1 cellular context compared by ENCODE assay signal in genomic region chr11:94153320-94153719, GRCh38.
A peak's percentile ranks its signal among the peaks of the same experiment; 100 is the strongest.
TF ChIP-seq lines count a peak whose summit lies in the region.

No MANE protein-coding gene starts in this region.

TF ChIP-seq in HepG2, 621 proteins besides CTCF, POLR2A, EP300 and RAD21 (continued from another document and continues in another):
- TF ChIP-seq HIC2 (CRISPR knock-in tag; IDR thresholded peaks at IDR 0.05; ENCODE audit: low read depth) (no peak), ATF2 (CRISPR knock-in tag; IDR thresholded peaks at IDR 0.05) (0 out of 2 replicates have a peak, but pooled peaks have one; percentile 8), ZNF768 (CRISPR knock-in tag; IDR thresholded peaks at IDR 0.05) (no peak), GATA4 (IDR thresholded peaks at IDR 0.05; ENCODE audit: borderline replicate concordance, low read depth) (no peak), GTF3A (CRISPR knock-in tag; conservative IDR thresholded peaks at IDR 0.05) (no peak), MIER3 (CRISPR knock-in tag; IDR thresholded peaks at IDR 0.05; ENCODE audit: borderline replicate concordance) (no peak), ZEB1 (IDR thresholded peaks at IDR 0.05; ENCODE audit: insufficient replicate concordance, low read depth) (no peak), MTF2 (CRISPR knock-in tag; IDR thresholded peaks at IDR 0.05; ENCODE audit: borderline replicate concordance) (no peak), ZBTB44 (CRISPR knock-in tag; IDR thresholded peaks at IDR 0.05) (no peak), MBNL3 (CRISPR knock-in tag; conservative IDR thresholded peaks at IDR 0.05) (no peak), ZNF749 (CRISPR knock-in tag; IDR thresholded peaks at IDR 0.05; ENCODE audit: borderline replicate concordance) (no peak), HMG20B (CRISPR knock-in tag; conservative IDR thresholded peaks at IDR 0.05) (no peak), MXD1 (CRISPR knock-in tag; IDR thresholded peaks at IDR 0.05) (no peak), CREB3 (CRISPR knock-in tag; IDR thresholded peaks at IDR 0.05) (no peak), FIP1L1 (IDR thresholded peaks at IDR 0.05; ENCODE audit: borderline replicate concordance, insufficient read depth, low read depth, low read length) (no peak), ZNF674 (CRISPR knock-in tag; IDR thresholded peaks at IDR 0.05; ENCODE audit: low read depth) (no peak), ZNF101 (CRISPR knock-in tag; IDR thresholded peaks at IDR 0.05; ENCODE audit: borderline replicate concordance, low read depth) (no peak), GLMP (CRISPR knock-in tag; IDR thresholded peaks at IDR 0.05; ENCODE audit: borderline replicate concordance) (no peak), GMEB2 (CRISPR knock-in tag; IDR thresholded peaks at IDR 0.05; ENCODE audit: low read depth) (no peak), MAFG (CRISPR knock-in tag; IDR thresholded peaks at IDR 0.05) (no peak), NFKB2 (CRISPR knock-in tag; IDR thresholded peaks at IDR 0.05; ENCODE audit: borderline replicate concordance) (no peak), IRF1 (CRISPR knock-in tag; IDR thresholded peaks at IDR 0.05; ENCODE audit: low read depth) (no peak), KAT7 (CRISPR knock-in tag; IDR thresholded peaks at IDR 0.05; ENCODE audit: borderline replicate concordance) (no peak), MYNN (CRISPR knock-in tag; IDR thresholded peaks at IDR 0.05; ENCODE audit: low read depth) (no peak), TAF1 (CRISPR knock-in tag; IDR thresholded peaks at IDR 0.05) (no peak), ZNF546 (CRISPR knock-in tag; conservative IDR thresholded peaks at IDR 0.05) (no peak), GATAD1 (CRISPR knock-in tag; IDR thresholded peaks at IDR 0.05) (0 out of 2 replicates have a peak, but pooled peaks have one; percentile 23), HOXA3 (CRISPR knock-in tag; IDR thresholded peaks at IDR 0.05) (no peak), PITX1 (CRISPR knock-in tag; IDR thresholded peaks at IDR 0.05) (no peak), ZC3H13 (CRISPR knock-in tag; IDR thresholded peaks at IDR 0.05) (no peak), ZNF547 (CRISPR knock-in tag; IDR thresholded peaks at IDR 0.05) (no peak), ZKSCAN1 (IDR thresholded peaks at IDR 0.05; ENCODE audit: low read length) (no peak), ZNF136 (CRISPR knock-in tag; IDR thresholded peaks at IDR 0.05; ENCODE audit: low read depth) (no peak), ZNF331 (CRISPR knock-in tag; IDR thresholded peaks at IDR 0.05) (peak; percentile 94), ZNF740 (CRISPR knock-in tag; IDR thresholded peaks at IDR 0.05) (no peak), ARNT2 (CRISPR knock-in tag; IDR thresholded peaks at IDR 0.05; ENCODE audit: low read depth) (no peak), ZNF616 (CRISPR knock-in tag; IDR thresholded peaks at IDR 0.05; ENCODE audit: low read depth) (no peak), ZFYVE20 (CRISPR knock-in tag; IDR thresholded peaks at IDR 0.05; ENCODE audit: borderline replicate concordance, low read depth) (no peak), ZNF530 (CRISPR knock-in tag; IDR thresholded peaks at IDR 0.05; ENCODE audit: low read depth) (no peak), PREB (CRISPR knock-in tag; IDR thresholded peaks at IDR 0.05) (no peak), SMAD1 (CRISPR knock-in tag; IDR thresholded peaks at IDR 0.05; ENCODE audit: borderline replicate concordance, low read depth) (no peak), MNT (IDR thresholded peaks at IDR 0.05) (no peak), ZXDC (CRISPR knock-in tag; IDR thresholded peaks at IDR 0.05) (no peak), WIZ (CRISPR knock-in tag; IDR thresholded peaks at IDR 0.05) (no peak), ONECUT2 (CRISPR knock-in tag; IDR thresholded peaks at IDR 0.05) (no peak), NFE2L1 (CRISPR knock-in tag; IDR thresholded peaks at IDR 0.05; ENCODE audit: borderline replicate concordance) (no peak), ZNF557 (CRISPR knock-in tag; IDR thresholded peaks at IDR 0.05) (no peak), PBX3 (CRISPR knock-in tag; IDR thresholded peaks at IDR 0.05; ENCODE audit: borderline replicate concordance) (no peak)
